ENCODE assay signal across 31 cellular contexts in the genomic region with DNA sequence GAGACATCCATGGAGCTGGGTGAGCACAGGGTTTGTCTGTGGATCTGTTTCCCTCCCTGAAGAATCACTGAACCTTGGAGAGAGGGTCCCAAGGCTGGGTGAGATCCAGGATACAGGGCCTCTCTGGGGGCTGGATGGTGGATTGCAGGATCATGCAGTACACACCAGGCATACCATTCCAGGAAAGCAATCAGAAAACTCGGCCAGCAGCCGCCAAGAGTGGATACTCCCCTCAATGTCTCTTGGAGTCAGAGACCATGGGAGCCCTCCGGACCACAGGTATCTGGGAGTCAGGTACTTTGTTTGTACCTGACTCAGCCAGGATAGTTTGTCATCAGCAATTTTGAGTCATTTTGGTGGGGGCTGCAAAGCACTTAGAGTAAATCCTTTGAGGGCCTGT. TPM values are rescaled to one million over a fixed set of nuclear protein-coding genes. Genes with fewer than 3 reads are reported as not detected.
"Had no signal": no experiment of that assay in that cellular context is flagged by ENCODE, and none has a peak within 500 bp of the region (broad histone marks: within the 10 kb centered on the region; RNA-seq: fewer than 3 reads in every experiment).

No MANE protein-coding gene starts in this region.

- H3K36me3 ChIP-seq: ascending aorta had no signal

- H3K4me3 Mint-ChIP-seq: activated B cell treated with CpG ODN at 0.5 μM for 24 hours; activated CD4-positive, alpha-beta memory T cell treated with anti-CD3 and anti-CD28 coated beads, Interleukin-2, amount 10 ng/mL, durations not matched to agents 7 days and 5 days; activated CD4-positive, alpha-beta T cell treated with anti-CD3 and anti-CD28 coated beads, Interleukin-2, amount 10 ng/mL, durations not matched to agents 7 days and 5 days; activated CD8-positive, alpha-beta T cell treated with anti-CD3 and anti-CD28 coated beads, Interleukin-2, amount 10 ng/mL, durations not matched to agents 7 days and 5 days; activated naive CD4-positive, alpha-beta T cell treated with anti-CD3 and anti-CD28 coated beads, Interleukin-2, amount 10 ng/mL, durations not matched to agents 7 days and 5 days; activated naive CD4-positive, alpha-beta T cell treated with anti-CD3 and anti-CD28 coated beads, Interleukin-2, amount 50 U/mL, for 24 hours; activated naive CD8-positive, alpha-beta T cell; activated naive CD8-positive, alpha-beta T cell treated with anti-CD3 and anti-CD28 coated beads, Interleukin-2, amount 10 ng/mL, durations not matched to agents 7 days and 5 days; activated naive CD8-positive, alpha-beta T cell treated with anti-CD3 and anti-CD28 coated beads, Interleukin-2, amount 50 U/mL, for 24 hours; activated T-cell treated with anti-CD3 and anti-CD28 coated beads, Interleukin-2, amount 50 U/mL, for 24 hours; brain; T-helper 1 cell treated with Interleukin-12 subunit alpha and Interleukin-12 subunit beta and Interleukin-4 antibody, amounts not matched to agents 30 μg/mL and 1 μg/mL, for 36 hours; T-helper 2 cell treated with Interferon-gamma antibody and Interleukin-4, amounts not matched to agents 5 μg/mL and 100 μg/mL, for 36 hours had no signal

- ATAC-seq: activated CD8-positive, alpha-beta T cell treated with anti-CD3 and anti-CD28 coated beads, Interleukin-2, amount 10 ng/mL, durations not matched to agents 7 days and 5 days; activated naive CD8-positive, alpha-beta T cell treated with anti-CD3 and anti-CD28 coated beads, Interleukin-2, amount 50 U/mL, for 24 hours had no signal

- H3K9me3 Mint-ChIP-seq: activated B cell treated with CpG ODN at 0.5 μM for 24 hours; activated CD4-positive, alpha-beta memory T cell treated with anti-CD3 and anti-CD28 coated beads, Interleukin-2, amount 10 ng/mL, durations not matched to agents 7 days and 5 days; activated CD4-positive, alpha-beta T cell treated with anti-CD3 and anti-CD28 coated beads, Interleukin-2, amount 10 ng/mL, durations not matched to agents 7 days and 5 days; activated naive CD4-positive, alpha-beta T cell treated with anti-CD3 and anti-CD28 coated beads, Interleukin-2, amount 10 ng/mL, durations not matched to agents 7 days and 5 days; activated naive CD4-positive, alpha-beta T cell treated with anti-CD3 and anti-CD28 coated beads, Interleukin-2, amount 50 U/mL, for 24 hours; activated naive CD8-positive, alpha-beta T cell treated with anti-CD3 and anti-CD28 coated beads, Interleukin-2, amount 10 ng/mL, durations not matched to agents 7 days and 5 days; activated naive CD8-positive, alpha-beta T cell treated with anti-CD3 and anti-CD28 coated beads, Interleukin-2, amount 50 U/mL, for 24 hours; activated T-cell treated with anti-CD3 and anti-CD28 coated beads, Interleukin-2, amount 50 U/mL, for 24 hours; activated T-helper 2 cell treated with anti-CD3 and anti-CD28 coated beads, Interferon-gamma antibody, Interleukin-2, Interleukin-4, amounts not matched to agents 10 μg/mL and 5 μg/mL and 100 μg/mL, durations not matched to agents 14 hours and 24 hours and 36 hours; T-helper 1 cell treated with Interleukin-12 subunit alpha and Interleukin-12 subunit beta and Interleukin-4 antibody, amounts not matched to agents 30 μg/mL and 1 μg/mL, for 36 hours; T-helper 2 cell treated with Interferon-gamma antibody and Interleukin-4, amounts not matched to agents 5 μg/mL and 100 μg/mL, for 36 hours had no signal

- H3K4me3 ChIP-seq: ascending aorta had no signal

- H3K36me3 Mint-ChIP-seq: activated naive CD4-positive, alpha-beta T cell treated with anti-CD3 and anti-CD28 coated beads, Interleukin-2, amount 10 ng/mL, durations not matched to agents 7 days and 5 days; activated naive CD4-positive, alpha-beta T cell treated with anti-CD3 and anti-CD28 coated beads, Interleukin-2, amount 50 U/mL, for 24 hours; activated naive CD8-positive, alpha-beta T cell; activated naive CD8-positive, alpha-beta T cell treated with anti-CD3 and anti-CD28 coated beads, Interleukin-2, amount 10 ng/mL, durations not matched to agents 7 days and 5 days; brain had no signal

- H3K4me1 Mint-ChIP-seq: activated CD4-positive, alpha-beta T cell treated with anti-CD3 and anti-CD28 coated beads, Interleukin-2, amount 10 ng/mL, durations not matched to agents 7 days and 5 days; activated naive CD4-positive, alpha-beta T cell treated with anti-CD3 and anti-CD28 coated beads, Interleukin-2, amount 10 ng/mL, durations not matched to agents 7 days and 5 days; activated naive CD4-positive, alpha-beta T cell treated with anti-CD3 and anti-CD28 coated beads, Interleukin-2, amount 50 U/mL, for 24 hours; activated naive CD8-positive, alpha-beta T cell treated with anti-CD3 and anti-CD28 coated beads, Interleukin-2, amount 50 U/mL, for 24 hours had no signal

- FAIRE-seq: TTC549 had no signal

- H3K27ac Mint-ChIP-seq: activated B cell treated with CpG ODN at 0.5 μM for 24 hours; activated CD4-positive, alpha-beta memory T cell treated with anti-CD3 and anti-CD28 coated beads, Interleukin-2, amount 10 ng/mL, durations not matched to agents 7 days and 5 days; activated CD4-positive, alpha-beta T cell treated with anti-CD3 and anti-CD28 coated beads, Interleukin-2, amount 10 ng/mL, durations not matched to agents 7 days and 5 days; activated CD8-positive, alpha-beta T cell treated with anti-CD3 and anti-CD28 coated beads, Interleukin-2, amount 10 ng/mL, durations not matched to agents 7 days and 5 days; activated naive CD4-positive, alpha-beta T cell treated with anti-CD3 and anti-CD28 coated beads, Interleukin-2, amount 10 ng/mL, durations not matched to agents 7 days and 5 days; activated naive CD4-positive, alpha-beta T cell treated with anti-CD3 and anti-CD28 coated beads, Interleukin-2, amount 50 U/mL, for 24 hours; activated naive CD8-positive, alpha-beta T cell; activated naive CD8-positive, alpha-beta T cell treated with anti-CD3 and anti-CD28 coated beads, Interleukin-2, amount 10 ng/mL, durations not matched to agents 7 days and 5 days; activated naive CD8-positive, alpha-beta T cell treated with anti-CD3 and anti-CD28 coated beads, Interleukin-2, amount 50 U/mL, for 24 hours; activated T-cell treated with anti-CD3 and anti-CD28 coated beads, Interleukin-2, amount 50 U/mL, for 24 hours; activated T-helper 2 cell treated with anti-CD3 and anti-CD28 coated beads, Interferon-gamma antibody, Interleukin-2, Interleukin-4, amounts not matched to agents 10 μg/mL and 5 μg/mL and 100 μg/mL, durations not matched to agents 14 hours and 24 hours and 36 hours; brain; T-helper 1 cell treated with Interleukin-12 subunit alpha and Interleukin-12 subunit beta and Interleukin-4 antibody, amounts not matched to agents 30 μg/mL and 1 μg/mL, for 36 hours; T-helper 2 cell treated with Interferon-gamma antibody and Interleukin-4, amounts not matched to agents 5 μg/mL and 100 μg/mL, for 36 hours had no signal

- H3K27me3 ChIP-seq: ascending aorta had no signal

- DNase-seq: activated B cell treated with CpG ODN at 0.5 μM for 24 hours; activated CD4-positive, alpha-beta memory T cell treated with anti-CD3 and anti-CD28 coated beads, Interleukin-2, amount 10 ng/mL, durations not matched to agents 7 days and 5 days; activated CD4-positive, alpha-beta T cell treated with anti-CD3 and anti-CD28 coated beads for 48 hours; activated CD4-positive, alpha-beta T cell treated with anti-CD3 and anti-CD28 coated beads, Interleukin-2, amount 10 ng/mL, durations not matched to agents 7 days and 5 days; activated CD4-positive, alpha-beta T cell treated with anti-CD3 and anti-CD28 coated beads, Interleukin-2, amount 50 U/mL, for 48 hours; activated CD4-positive, CD25-positive, alpha-beta regulatory T cell treated with anti-CD3 and anti-CD28 coated beads, Interleukin-2, amount 50 U/mL, for 72 hours; activated CD8-positive, alpha-beta T cell treated with anti-CD3 and anti-CD28 coated beads, Interleukin-2, amount 10 ng/mL, durations not matched to agents 7 days and 5 days; activated effector memory CD4-positive, alpha-beta T cell treated with Interleukin-2 at 50 U/mL for 16 hours; activated gamma-delta T cell; activated naive CD4-positive, alpha-beta T cell treated with anti-CD3 and anti-CD28 coated beads, Interleukin-2, amount 10 ng/mL, durations not matched to agents 7 days and 5 days; activated naive CD4-positive, alpha-beta T cell treated with Interleukin-2 at 50 U/mL for 16 hours; activated naive CD8-positive, alpha-beta T cell treated with anti-CD3 and anti-CD28 coated beads, Interleukin-2, amount 10 ng/mL, durations not matched to agents 7 days and 5 days; activated naive CD8-positive, alpha-beta T cell treated with anti-CD3 and anti-CD28 coated beads, Interleukin-2, amount 50 U/mL, for 24 hours; activated T-cell treated with anti-CD3 and anti-CD28 coated beads, Interleukin-2, amount 50 U/mL, for 24 hours; activated T-cell treated with anti-CD3 and anti-CD28 coated beads, Interleukin-2, amount 50 U/mL, for 48 hours; amygdala; anterior cingulate cortex; central memory CD4-positive, alpha-beta T cell; SW 1271; T-helper 1 cell; T-helper 2 cell; T-helper 9 cell had no signal

- H3K27me3 Mint-ChIP-seq: activated naive CD8-positive, alpha-beta T cell had no signal

RNA-seq across cellular contexts. Expression of a gene that starts 14.6 kb away (rescaled TPM):
- total RNA-seq: activated B cell treated with CpG ODN at 0.5 μM for 24 hours; activated CD4-positive, alpha-beta memory T cell treated with anti-CD3 and anti-CD28 coated beads, Interleukin-2, amount 10 ng/mL, durations not matched to agents 7 days and 5 days; activated CD4-positive, alpha-beta T cell treated with anti-CD3 and anti-CD28 coated beads, Interleukin-2, amount 10 ng/mL, durations not matched to agents 7 days and 5 days; activated CD8-positive, alpha-beta memory T cell treated with anti-CD3 and anti-CD28 coated beads for 36 hours; activated CD8-positive, alpha-beta T cell treated with anti-CD3 and anti-CD28 coated beads, Interleukin-2, amount 10 ng/mL, durations not matched to agents 7 days and 5 days; activated naive CD8-positive, alpha-beta T cell treated with anti-CD3 and anti-CD28 coated beads, Interleukin-2, amount 10 ng/mL, durations not matched to agents 7 days and 5 days; activated T-helper 2 cell treated with anti-CD3 and anti-CD28 coated beads, Interferon-gamma antibody, Interleukin-2, Interleukin-4, amounts not matched to agents 10 μg/mL and 5 μg/mL and 100 μg/mL, durations not matched to agents 14 hours and 24 hours and 36 hours; ascending aorta had no signal
